Comparison of ENCODE assay signal across 29 cellular contexts in genomic region chr3:99094611-99095010, GRCh38.
"Had no signal": no experiment of that assay in that cellular context is flagged by ENCODE, and none has a peak within 500 bp of the region (broad histone marks: within the 10 kb centered on the region; RNA-seq: fewer than 3 reads in every experiment).

No MANE protein-coding gene starts in this region.

- H3K4me3 ChIP-seq: cardiac muscle cell, SJSA1 had no signal

- H3K36me3 ChIP-seq: brain microvascular endothelial cell, cardiac muscle cell, SJSA1 had no signal

- H3K27ac ChIP-seq: brain microvascular endothelial cell, cardiac muscle cell, SJSA1 had no signal

- H3K9me3 ChIP-seq: SJSA1 had no signal

- ATAC-seq: activated CD8-positive, alpha-beta memory T cell treated with anti-CD3 and anti-CD28 coated beads, Interleukin-2, amount 10 ng/mL, durations not matched to agents 7 days and 5 days; activated naive CD4-positive, alpha-beta T cell treated with anti-CD3 and anti-CD28 coated beads, Interleukin-2, amount 50 U/mL, for 72 hours; activated naive CD8-positive, alpha-beta T cell treated with anti-CD3 and anti-CD28 coated beads, Interleukin-2, amount 50 U/mL, for 24 hours; T-helper 17 cell had no signal

- H3K4me1 ChIP-seq: SJSA1 had no signal

- H3K4me1 Mint-ChIP-seq: activated B cell treated with CpG ODN at 0.5 μM for 24 hours; activated CD4-positive, alpha-beta T cell treated with anti-CD3 and anti-CD28 coated beads, Interleukin-2, amount 10 ng/mL, durations not matched to agents 24 days and 14 days; activated CD8-positive, alpha-beta memory T cell treated with anti-CD3 and anti-CD28 coated beads, Interleukin-2, amount 10 ng/mL, durations not matched to agents 7 days and 5 days; activated naive CD8-positive, alpha-beta T cell treated with anti-CD3 and anti-CD28 coated beads, Interleukin-2, amount 50 U/mL, for 24 hours; T-helper 17 cell had no signal

- H3K27ac Mint-ChIP-seq: activated B cell treated with CpG ODN at 0.5 μM for 24 hours; activated CD4-positive, alpha-beta T cell treated with anti-CD3 and anti-CD28 coated beads, Interleukin-2, amount 10 ng/mL, durations not matched to agents 24 days and 14 days; activated CD8-positive, alpha-beta memory T cell treated with anti-CD3 and anti-CD28 coated beads, Interleukin-2, amount 10 ng/mL, durations not matched to agents 7 days and 5 days; activated naive CD4-positive, alpha-beta T cell treated with anti-CD3 and anti-CD28 coated beads, Interleukin-2, amount 50 U/mL, for 72 hours; activated naive CD8-positive, alpha-beta T cell treated with anti-CD3 and anti-CD28 coated beads, Interleukin-2, amount 50 U/mL, for 24 hours; activated T-cell treated with anti-CD3 and anti-CD28 coated beads, Interleukin-2, amount 50 U/mL, for 24 hours; activated T-helper 1 cell treated with anti-CD3 and anti-CD28 coated beads, Interleukin-12 subunit alpha, Interleukin-12 subunit beta, Interleukin-2, Interleukin-4 antibody, amounts not matched to agents 30 ng/mL and 10 ng/mL and 1 ng/mL, durations not matched to agents 14 hours and 24 hours and 36 hours; T-helper 17 cell had no signal

- H3K4me3 Mint-ChIP-seq: activated B cell treated with CpG ODN at 0.5 μM for 24 hours; activated CD4-positive, alpha-beta T cell treated with anti-CD3 and anti-CD28 coated beads, Interleukin-2, amount 10 ng/mL, durations not matched to agents 24 days and 14 days; activated CD8-positive, alpha-beta memory T cell treated with anti-CD3 and anti-CD28 coated beads, Interleukin-2, amount 10 ng/mL, durations not matched to agents 7 days and 5 days; activated naive CD8-positive, alpha-beta T cell treated with anti-CD3 and anti-CD28 coated beads, Interleukin-2, amount 50 U/mL, for 24 hours; activated T-cell treated with anti-CD3 and anti-CD28 coated beads, Interleukin-2, amount 50 U/mL, for 24 hours; activated T-helper 1 cell treated with anti-CD3 and anti-CD28 coated beads, Interleukin-12 subunit alpha, Interleukin-12 subunit beta, Interleukin-2, Interleukin-4 antibody, amounts not matched to agents 30 ng/mL and 10 ng/mL and 1 ng/mL, durations not matched to agents 14 hours and 24 hours and 36 hours; T-helper 17 cell had no signal

- H3K9me3 Mint-ChIP-seq: activated B cell treated with CpG ODN at 0.5 μM for 24 hours; activated CD4-positive, alpha-beta T cell treated with anti-CD3 and anti-CD28 coated beads, Interleukin-2, amount 10 ng/mL, durations not matched to agents 24 days and 14 days; activated naive CD4-positive, alpha-beta T cell treated with anti-CD3 and anti-CD28 coated beads, Interleukin-2, amount 50 U/mL, for 72 hours; activated naive CD8-positive, alpha-beta T cell treated with anti-CD3 and anti-CD28 coated beads, Interleukin-2, amount 50 U/mL, for 24 hours; activated T-cell treated with anti-CD3 and anti-CD28 coated beads, Interleukin-2, amount 50 U/mL, for 24 hours; activated T-helper 1 cell treated with anti-CD3 and anti-CD28 coated beads, Interleukin-12 subunit alpha, Interleukin-12 subunit beta, Interleukin-2, Interleukin-4 antibody, amounts not matched to agents 30 ng/mL and 10 ng/mL and 1 ng/mL, durations not matched to agents 14 hours and 24 hours and 36 hours had no signal

- H3K27me3 Mint-ChIP-seq: activated B cell treated with CpG ODN at 0.5 μM for 24 hours; activated CD4-positive, alpha-beta T cell treated with anti-CD3 and anti-CD28 coated beads, Interleukin-2, amount 10 ng/mL, durations not matched to agents 24 days and 14 days; activated CD8-positive, alpha-beta memory T cell treated with anti-CD3 and anti-CD28 coated beads, Interleukin-2, amount 10 ng/mL, durations not matched to agents 7 days and 5 days; activated naive CD8-positive, alpha-beta T cell treated with anti-CD3 and anti-CD28 coated beads, Interleukin-2, amount 50 U/mL, for 24 hours; activated T-cell treated with anti-CD3 and anti-CD28 coated beads, Interleukin-2, amount 50 U/mL, for 24 hours; T-helper 17 cell had no signal

- H3K27me3 ChIP-seq: brain microvascular endothelial cell, cardiac muscle cell had no signal

- H3K36me3 Mint-ChIP-seq: activated CD8-positive, alpha-beta memory T cell treated with anti-CD3 and anti-CD28 coated beads, Interleukin-2, amount 10 ng/mL, durations not matched to agents 7 days and 5 days; activated naive CD4-positive, alpha-beta T cell treated with anti-CD3 and anti-CD28 coated beads, Interleukin-2, amount 50 U/mL, for 72 hours had no signal

- DNase-seq: activated B cell treated with CpG ODN at 0.5 μM for 24 hours; activated CD4-positive, alpha-beta T cell treated with anti-CD3 and anti-CD28 coated beads for 1 hour; activated CD4-positive, alpha-beta T cell treated with anti-CD3 and anti-CD28 coated beads, Interleukin-2, amount 10 ng/mL, durations not matched to agents 24 days and 14 days; activated CD4-positive, alpha-beta T cell treated with anti-CD3 and anti-CD28 coated beads, Interleukin-2, amount 50 U/mL, for 48 hours; activated CD8-positive, alpha-beta memory T cell treated with anti-CD3 and anti-CD28 coated beads, Interleukin-2, amount 10 ng/mL, durations not matched to agents 7 days and 5 days; activated effector memory CD4-positive, alpha-beta T cell treated with Interleukin-2 at 50 U/mL for 16 hours; activated naive CD4-positive, alpha-beta T cell; activated naive CD8-positive, alpha-beta T cell treated with anti-CD3 and anti-CD28 coated beads, Interleukin-2, amount 50 U/mL, for 24 hours; activated T-cell treated with anti-CD3 and anti-CD28 coated beads, Interleukin-2, amount 50 U/mL, for 24 hours; amniotic stem cell; brain microvascular endothelial cell; KG1; NCI-H1092; NCI-H1417 treated with DMSO at 0.1 percent for 48 hours; NCI-H1694; NCI-H2029 treated with DMSO at 0.1 percent for 48 hours; NCI-H345; NCI-H510A; NCI-H526 treated with DMSO at 0.1 percent for 48 hours; NCI-H82; NK-92 treated with Interleukin-12 subunit alpha and Interleukin-12 subunit beta, amount 100 ng/mL, for 24 hours; OCI-M1; SHP77; T-helper 17 cell; T-helper 9 cell had no signal
